Comparison of ENCODE assay signal across 16 cellular contexts in genomic region chr18:53422896-53423295, GRCh38.
"Had no signal": no experiment of that assay in that cellular context is flagged by ENCODE, and none has a peak within 500 bp of the region (broad histone marks: within the 10 kb centered on the region; RNA-seq: fewer than 3 reads in every experiment).

No MANE protein-coding gene starts in this region.

- H3K4me2 ChIP-seq: hepatocyte had no signal

- H3K36me3 ChIP-seq: brain microvascular endothelial cell, suprapubic skin had no signal

- H3K4me1 ChIP-seq: parathyroid adenoma, suprapubic skin had no signal

- DNase-seq: activated CD4-positive, CD25-positive, alpha-beta regulatory T cell; activated effector memory CD4-positive, alpha-beta T cell treated with Interleukin-2 at 50 U/mL for 16 hours; activated T-cell treated with anti-CD3 and anti-CD28 coated beads, Interleukin-2, amount 50 U/mL, for 24 hours; brain microvascular endothelial cell; cerebellar nuclear complex; erythroblast; kidney; midbrain; stimulated activated CD4-positive, alpha-beta T cell treated with anti-CD3 and anti-CD28 coated beads, Interleukin-2, amount 100 ng/mL, for 48 hours; stimulated activated naive CD8-positive, alpha-beta T cell treated with anti-CD3 and anti-CD28 coated beads, Interleukin-15, Interleukin-2, amounts not matched to agents 100 U/mL and 50 U/mL, for 24 hours had no signal

- H3K9me3 ChIP-seq: suprapubic skin had no signal

- FAIRE-seq: kidney had no signal

- H3K4me3 ChIP-seq: hepatocyte, suprapubic skin had no signal

- H3K27ac Mint-ChIP-seq: activated naive CD8-positive, alpha-beta T cell; activated T-cell treated with anti-CD3 and anti-CD28 coated beads, Interleukin-2, amount 50 U/mL, for 24 hours; dendritic cell treated with granulocyte-macrophage colony-stimulating factor and Interleukin-4, amounts not matched to agents 40 ng/mL and 50 ng/mL, for 4 days; type B pancreatic cell had no signal

- H3K36me3 Mint-ChIP-seq: activated naive CD8-positive, alpha-beta T cell; type B pancreatic cell had no signal

- H3K4me3 Mint-ChIP-seq: activated naive CD8-positive, alpha-beta T cell; activated T-cell treated with anti-CD3 and anti-CD28 coated beads, Interleukin-2, amount 50 U/mL, for 24 hours; dendritic cell treated with granulocyte-macrophage colony-stimulating factor and Interleukin-4, amounts not matched to agents 40 ng/mL and 50 ng/mL, for 4 days; type B pancreatic cell had no signal

- H3K27me3 Mint-ChIP-seq: activated naive CD8-positive, alpha-beta T cell; activated T-cell treated with anti-CD3 and anti-CD28 coated beads, Interleukin-2, amount 50 U/mL, for 24 hours; dendritic cell treated with granulocyte-macrophage colony-stimulating factor and Interleukin-4, amounts not matched to agents 40 ng/mL and 50 ng/mL, for 4 days; type B pancreatic cell had no signal

- H3K27ac ChIP-seq: brain microvascular endothelial cell, hepatocyte, parathyroid adenoma, suprapubic skin had no signal

- H3K9me3 Mint-ChIP-seq: dendritic cell treated with granulocyte-macrophage colony-stimulating factor and Interleukin-4, amounts not matched to agents 40 ng/mL and 50 ng/mL, for 4 days; type B pancreatic cell had no signal

- H3K79me2 ChIP-seq: hepatocyte, parathyroid adenoma had no signal

- ATAC-seq: stimulated activated naive CD8-positive, alpha-beta T cell treated with anti-CD3 and anti-CD28 coated beads, Interleukin-15, Interleukin-2, amounts not matched to agents 100 U/mL and 50 U/mL, for 24 hours had no signal

- H2AFZ ChIP-seq: hepatocyte, parathyroid adenoma had no signal
